In genomic region chr20:49483018-49483705, GRCh38 we compare ENCODE assay signal across 11 cellular contexts. TPM values are rescaled to one million over a fixed set of nuclear protein-coding genes. Genes with fewer than 3 reads are reported as not detected.
A peak's percentile ranks its signal among the peaks of the same experiment; 100 is the strongest.
DNase-seq lines count a peak whose midpoint lies in the region; TF ChIP-seq lines count a peak whose summit lies in the region.
"Had no signal": no experiment of that assay in that cellular context is flagged by ENCODE, and none has a peak within 500 bp of the region (broad histone marks: within the 10 kb centered on the region; RNA-seq: fewer than 3 reads in every experiment).

No MANE protein-coding gene starts in this region.

- no peak for TF ChIP-seq POLR2A in transverse colon (IDR thresholded peaks at IDR 0.05)

- H3K4me3 ChIP-seq in muscle layer of colon (ENCODE audit: low read depth in 1 of 2, low read length in 2 of 2): peak overlapping the region; percentile 66 to 67
- H3K4me3 ChIP-seq in transverse colon: peak overlapping the region; percentile 34 to 48 (median 34)
- no peak overlapping the region for H3K4me3 ChIP-seq in colonic mucosa

- in situ Hi-C loops in transverse colon (cut with MboI; ENCODE audit: low pct_ligation_motif_present in 1 of 4, low pct_unique_long_range_greater_than_20kb in 1 of 4, low sequenced_read_pairs in 3 of 4) (loop anchor here in 3 of 4 donors (10.0 kb wide), 2 partner anchors 98 to 148 kb away; no protein-coding TSS in a partner anchor), G401 (cut with HindIII; ENCODE audit: low sequenced_read_pairs) (no loop called here)

- TF ChIP-seq CTCF in transverse colon (IDR thresholded peaks at IDR 0.05) (no peak), colonic mucosa (IDR thresholded peaks at IDR 0.05) (no peak)

- H3K36me3 Mint-ChIP-seq in T-helper 2 cell treated with Interferon-gamma antibody and Interleukin-4, amounts not matched to agents 5 μg/mL and 100 μg/mL, for 36 hours (ENCODE audit: low read depth): no peaks in the 10 kb centered on the region

- peaks cover 2% of the 10 kb centered on the region for H3K4me1 Mint-ChIP-seq in T-helper 2 cell treated with Interferon-gamma antibody and Interleukin-4, amounts not matched to agents 5 μg/mL and 100 μg/mL, for 36 hours (ENCODE audit: low read depth)

- no peak for DNase-seq in T-helper 2 cell treated with Interferon-gamma antibody and Interleukin-4, amounts not matched to agents 5 μg/mL and 100 μg/mL, for 36 hours (ENCODE audit: low spot score)
- DNase-seq in T-helper 2 cell (no peak), caudate nucleus (lab: John Stamatoyannopoulos, UW) (peak in 7 of 61 donors; percentile 10 to 56 (median 25)), transverse colon (no peak), colonic mucosa (no peak), G401 (ENCODE audit: low spot score) (no peak)
- DNase-seq in activated CD4-positive, alpha-beta T cell treated with anti-CD3 and anti-CD28 coated beads for 1 hour: no peak
- DNase-seq: SIG-M5 had no signal

- intact Hi-C loops in transverse colon (cut with DNase I; ENCODE audit: low total_unique reads) (loop anchor here (5.0 kb wide), 1 partner anchor 101 kb away; no protein-coding TSS in a partner anchor), colonic mucosa (cut with DNase I) (no loop called here)

- H3K27ac ChIP-seq in caudate nucleus (ENCODE audit: low read depth, low read length) (peak overlapping the region; percentile 26), muscle layer of colon (ENCODE audit: low read depth, low read length) (peak overlapping the region; percentile 82), transverse colon (peak overlapping the region; percentile 33 to 73 (median 56)), colonic mucosa (no peak overlapping the region)
- H3K27ac ChIP-seq: epithelial cell of prostate had no signal

- H3K4me3 Mint-ChIP-seq in T-helper 2 cell treated with Interferon-gamma antibody and Interleukin-4, amounts not matched to agents 5 μg/mL and 100 μg/mL, for 36 hours: peak overlapping the region; percentile 42

- peaks cover 43% of the 10 kb centered on the region for H3K27me3 Mint-ChIP-seq in T-helper 2 cell treated with Interferon-gamma antibody and Interleukin-4, amounts not matched to agents 5 μg/mL and 100 μg/mL, for 36 hours (ENCODE audit: low read depth)

- WGBS in transverse colon (ENCODE audit: low coverage in 1 of 2), 2 donors: 0 to 9% methylated on average over 1 to 28 of the region's 29 CpGs

- H3K36me3 ChIP-seq in muscle layer of colon (ENCODE audit: insufficient read depth, low read length) (peaks cover 9% of the 10 kb centered on the region), transverse colon (no peaks in the 10 kb centered on the region), colonic mucosa (no peaks in the 10 kb centered on the region)

- peaks cover 21% of the 10 kb centered on the region for H3K4me1 ChIP-seq in muscle layer of colon (ENCODE audit: insufficient read depth, low read length)
- H3K4me1 ChIP-seq in transverse colon: peaks cover 2 to 15% (median 11%) of the 10 kb centered on the region in 4 donors
- H3K4me1 ChIP-seq in colonic mucosa: no peaks in the 10 kb centered on the region

- H3K27ac Mint-ChIP-seq in T-helper 2 cell treated with Interferon-gamma antibody and Interleukin-4, amounts not matched to agents 5 μg/mL and 100 μg/mL, for 36 hours: no peak overlapping the region

- no peak for TF ChIP-seq EP300 in transverse colon (IDR thresholded peaks at IDR 0.05; ENCODE audit: low read depth)

- no peaks in the 10 kb centered on the region for H3K9me3 Mint-ChIP-seq in T-helper 2 cell treated with Interferon-gamma antibody and Interleukin-4, amounts not matched to agents 5 μg/mL and 100 μg/mL, for 36 hours

- H3K9ac ChIP-seq in muscle layer of colon (ENCODE audit: low read length): no peak overlapping the region
- H3K9ac ChIP-seq in colonic mucosa (ENCODE audit: low read depth in 2 of 2, low read length in 2 of 2): no peak overlapping the region

- H3K27me3 ChIP-seq in muscle layer of colon (ENCODE audit: control insufficient read depth in 1 of 2, insufficient read depth in 2 of 2, low read length in 2 of 2) (no peaks in the 10 kb centered on the region), transverse colon (peaks cover 66% of the 10 kb centered on the region), colonic mucosa (peaks cover 23% of the 10 kb centered on the region)

- no peaks in the 10 kb centered on the region for H3K9me3 ChIP-seq in muscle layer of colon (ENCODE audit: low read length)
- H3K9me3 ChIP-seq in transverse colon: no peaks in the 10 kb centered on the region
- no peaks in the 10 kb centered on the region for H3K9me3 ChIP-seq in colonic mucosa

RNA-seq across cellular contexts. Expression of gene KCNB1, which starts 0.7 kb away (rescaled TPM):
- total RNA-seq in transverse colon: 1 to 10 TPM; 1.9 to 5.6 (median 2.3) TPM
- 1 to 10 TPM in 1 of 2 donors, under 1 TPM in 1; 0.37 to 1.9 TPM for total RNA-seq in colonic mucosa
- total RNA-seq in G401 (2014; rRNA removed; shearing (Covaris generic)): 0.12 and 0.14 TPM in 2 replicates
- total RNA-seq: M059J had no signal
